ENCODE assay signal across 26 cellular contexts in the genomic region with DNA sequence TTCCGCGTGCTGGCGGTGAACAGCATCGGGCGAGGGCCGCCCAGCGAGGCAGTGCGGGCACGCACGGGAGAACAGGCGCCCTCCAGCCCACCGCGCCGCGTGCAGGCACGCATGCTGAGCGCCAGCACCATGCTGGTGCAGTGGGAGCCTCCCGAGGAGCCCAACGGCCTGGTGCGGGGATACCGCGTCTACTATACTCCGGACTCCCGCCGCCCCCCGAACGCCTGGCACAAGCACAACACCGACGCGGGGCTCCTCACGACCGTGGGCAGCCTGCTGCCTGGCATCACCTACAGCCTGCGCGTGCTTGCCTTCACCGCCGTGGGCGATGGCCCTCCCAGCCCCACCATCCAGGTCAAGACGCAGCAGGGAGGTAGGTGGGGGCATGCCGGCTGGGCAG. TPM values are rescaled to one million over a fixed set of nuclear protein-coding genes. Genes with fewer than 3 reads are reported as not detected.
DNase-seq lines count a peak whose midpoint lies in the region; ATAC-seq, FAIRE-seq and TF ChIP-seq lines count a peak whose summit lies in the region.
"Had no signal": no experiment of that assay in that cellular context is flagged by ENCODE, and none has a peak within 500 bp of the region (broad histone marks: within the 10 kb centered on the region; RNA-seq: fewer than 3 reads in every experiment).

No MANE protein-coding gene starts in this region.

- H3K27ac Mint-ChIP-seq in activated naive CD8-positive, alpha-beta T cell treated with anti-CD3 and anti-CD28 coated beads, Interleukin-2, amount 50 U/mL, for 24 hours, result no peak overlapping the region
- H3K27ac Mint-ChIP-seq in activated naive CD8-positive, alpha-beta T cell treated with anti-CD3 and anti-CD28 coated beads for 36 hours, result no peak overlapping the region
- H3K27ac Mint-ChIP-seq in stimulated activated naive CD8-positive, alpha-beta T cell treated with anti-CD3 and anti-CD28 coated beads, Interleukin-15, amount 100 ng/mL, for 72 hours, result no peak overlapping the region
- H3K27ac Mint-ChIP-seq in Calu3 (ENCODE audit: unreplicated experiment), result no peak overlapping the region
- H3K27ac Mint-ChIP-seq: B cell; CD4-positive, CD25-positive, alpha-beta regulatory T cell; CD8-positive, alpha-beta T cell; GM23338; HFFc6 had no signal

- H3K27me3 Mint-ChIP-seq in activated naive CD8-positive, alpha-beta T cell treated with anti-CD3 and anti-CD28 coated beads, Interleukin-2, amount 50 U/mL, for 24 hours, result no peaks in the 10 kb centered on the region
- H3K27me3 Mint-ChIP-seq in activated naive CD8-positive, alpha-beta T cell treated with anti-CD3 and anti-CD28 coated beads for 36 hours, result no peaks in the 10 kb centered on the region
- no peaks in the 10 kb centered on the region for H3K27me3 Mint-ChIP-seq in stimulated activated naive CD8-positive, alpha-beta T cell treated with anti-CD3 and anti-CD28 coated beads, Interleukin-15, amount 100 ng/mL, for 72 hours
- H3K27me3 Mint-ChIP-seq in Calu3 (ENCODE audit: unreplicated experiment), result no peaks in the 10 kb centered on the region
- H3K27me3 Mint-ChIP-seq: B cell had no signal

- intact Hi-C loops in Calu3 (cut with micrococcal nuclease; ENCODE audit: unreplicated experiment) (no loop called here), Right ventricle myocardium inferior (cut with DNase I) (no loop called here)

- no peak overlapping the region for H2BK120ac ChIP-seq in neuronal stem cell (ENCODE audit: low read depth, low read length)

- peaks cover 53 to 66% of the 10 kb centered on the region in 2 donors for H3K36me3 ChIP-seq in neuronal stem cell (replicated peaks in 1 of 2; ENCODE audit: control insufficient read depth in 2 of 2, insufficient read depth in 2 of 2, low read length in 2 of 2)

- H2BK15ac ChIP-seq in neuronal stem cell (ENCODE audit: low read length), result no peak overlapping the region

- TF ChIP-seq CTCF in Calu3 (IDR thresholded peaks at IDR 0.05; ENCODE audit: unreplicated experiment), result no peak

- peak; percentile 1 for ATAC-seq in activated naive CD8-positive, alpha-beta T cell treated with anti-CD3 and anti-CD28 coated beads, Interleukin-2, amount 50 U/mL, for 24 hours
- ATAC-seq in stimulated activated naive CD8-positive, alpha-beta T cell treated with anti-CD3 and anti-CD28 coated beads, Interleukin-15, amount 100 ng/mL, for 72 hours, result peak; percentile 13
- no peak for ATAC-seq in stimulated activated naive CD8-positive, alpha-beta T cell treated with anti-CD3 and anti-CD28 coated beads, Interleukin-15, Interleukin-2, amounts not matched to agents 100 U/mL and 50 U/mL, for 24 hours
- no peak for ATAC-seq in Right ventricle myocardium inferior
- ATAC-seq: CD8-positive, alpha-beta T cell; GM12878 had no signal

- H4K8ac ChIP-seq in neuronal stem cell (ENCODE audit: low read depth, low read length), result no peak overlapping the region

- no peak for DNase-seq in activated naive CD8-positive, alpha-beta T cell treated with anti-CD3 and anti-CD28 coated beads, Interleukin-2, amount 50 U/mL, for 24 hours
- no peak for DNase-seq in activated naive CD8-positive, alpha-beta T cell treated with anti-CD3 and anti-CD28 coated beads for 36 hours
- no peak for DNase-seq in stimulated activated naive CD8-positive, alpha-beta T cell treated with anti-CD3 and anti-CD28 coated beads, Interleukin-15, amount 100 ng/mL, for 72 hours
- DNase-seq in stimulated activated naive CD8-positive, alpha-beta T cell treated with anti-CD3 and anti-CD28 coated beads, Interleukin-15, Interleukin-2, amounts not matched to agents 100 U/mL and 50 U/mL, for 24 hours, result no peak
- DNase-seq in neuronal stem cell (ENCODE audit: low spot score), result no peak
- no peak for DNase-seq in urothelium cell line (ENCODE audit: low spot score)
- no peak for DNase-seq in Calu3
- no peak for DNase-seq in Right ventricle myocardium inferior (ENCODE audit: missing footprints)
- DNase-seq: Caco-2; CD4-positive, CD25-positive, alpha-beta regulatory T cell; CD8-positive, alpha-beta T cell; DMS 273 treated with DMSO at 0.1 percent for 48 hours; DMS79; EL; GDM1; H9; HFFc6 had no signal

- peak; percentile 35 for FAIRE-seq in urothelium cell line (lab: Jason Lieb, UNC)
- FAIRE-seq: A204.1, D721Med, GM12878, GM19239 had no signal

- no TSS peak for BruUV-seq in Calu3 (replicated peaks; lab: Mats Ljungman, UMichigan)

- no peak overlapping the region for H3K4me3 ChIP-seq in neuronal stem cell (ENCODE audit: low read length in 2 of 2)
- H3K4me3 ChIP-seq: BLaER1, GM12878, GM23338 had no signal

- H3K4ac ChIP-seq in neuronal stem cell (ENCODE audit: low read length), result peak overlapping the region; percentile 42

- no CpG with 5 or more reads among the region's 39 CpGs for WGBS in neuronal stem cell (ENCODE audit: extremely low coverage in 2 of 2, insufficient read length in 2 of 2, insufficient replicate concordance in 1 of 2), 2 donors

- peak overlapping the region; percentile 75 for H3K23ac ChIP-seq in neuronal stem cell (ENCODE audit: low read depth, low read length, poor library complexity)

- H2AK5ac ChIP-seq in neuronal stem cell (ENCODE audit: low read depth, low read length), result no peak overlapping the region

- H2BK5ac ChIP-seq in neuronal stem cell (ENCODE audit: low read length), result no peak overlapping the region

- H3K4me1 ChIP-seq in neuronal stem cell (ENCODE audit: control insufficient read depth in 2 of 2, insufficient read depth in 1 of 2, low read depth in 1 of 2, low read length in 2 of 2), result no peaks in the 10 kb centered on the region
- H3K4me1 ChIP-seq: Caco-2 had no signal

- no peaks in the 10 kb centered on the region for H3K27me3 ChIP-seq in neuronal stem cell (ENCODE audit: control insufficient read depth in 3 of 3, insufficient read depth in 3 of 3, low read depth in 1 of 3, low read length in 3 of 3)
- H3K27me3 ChIP-seq: BLaER1 had no signal

- H2AFZ ChIP-seq in neuronal stem cell (ENCODE audit: low read length), result no peak overlapping the region
- H2AFZ ChIP-seq: GM23338 had no signal

- no peak overlapping the region for H2BK12ac ChIP-seq in neuronal stem cell (ENCODE audit: low read length)

- peaks cover 7% of the 10 kb centered on the region for H3K79me1 ChIP-seq in neuronal stem cell (ENCODE audit: low read depth, low read length)

- H3K4me3 Mint-ChIP-seq in activated naive CD8-positive, alpha-beta T cell treated with anti-CD3 and anti-CD28 coated beads, Interleukin-2, amount 50 U/mL, for 24 hours, result no peak overlapping the region
- no peak overlapping the region for H3K4me3 Mint-ChIP-seq in activated naive CD8-positive, alpha-beta T cell treated with anti-CD3 and anti-CD28 coated beads for 36 hours
- no peak overlapping the region for H3K4me3 Mint-ChIP-seq in stimulated activated naive CD8-positive, alpha-beta T cell treated with anti-CD3 and anti-CD28 coated beads, Interleukin-15, amount 100 ng/mL, for 72 hours
- H3K4me3 Mint-ChIP-seq in Calu3 (ENCODE audit: low read depth, unreplicated experiment), result no peak overlapping the region
- H3K4me3 Mint-ChIP-seq: B cell; CD4-positive, CD25-positive, alpha-beta regulatory T cell; CD8-positive, alpha-beta T cell; GM23338; H9; HFFc6 had no signal

- no peak overlapping the region for H3K27ac ChIP-seq in neuronal stem cell (replicated peaks; ENCODE audit: low read length)
- H3K27ac ChIP-seq: 22Rv1, BLaER1, C4-2B had no signal

- peak overlapping the region; percentile 64 for H3K14ac ChIP-seq in neuronal stem cell (ENCODE audit: low read length)

- CTCF ChIA-PET in Calu3 (lab: Charles Lee), result interaction anchor here (1.4 kb wide), 1 partner anchor 9 kb away, joined by 3 read pairs; no protein-coding TSS in a partner anchor

- H3K9me3 Mint-ChIP-seq in activated naive CD8-positive, alpha-beta T cell treated with anti-CD3 and anti-CD28 coated beads, Interleukin-2, amount 50 U/mL, for 24 hours, result no peaks in the 10 kb centered on the region
- no peaks in the 10 kb centered on the region for H3K9me3 Mint-ChIP-seq in activated naive CD8-positive, alpha-beta T cell treated with anti-CD3 and anti-CD28 coated beads for 36 hours
- no peaks in the 10 kb centered on the region for H3K9me3 Mint-ChIP-seq in stimulated activated naive CD8-positive, alpha-beta T cell treated with anti-CD3 and anti-CD28 coated beads, Interleukin-15, amount 100 ng/mL, for 72 hours
- H3K9me3 Mint-ChIP-seq in Calu3 (ENCODE audit: low read depth, unreplicated experiment), result no peaks in the 10 kb centered on the region
- H3K9me3 Mint-ChIP-seq: CD4-positive, CD25-positive, alpha-beta regulatory T cell; CD8-positive, alpha-beta T cell; GM23338; H9; HFFc6 had no signal

- no peaks in the 10 kb centered on the region for H3K9me3 ChIP-seq in neuronal stem cell (replicated peaks in 1 of 2; ENCODE audit: control insufficient read depth in 2 of 2, insufficient read depth in 1 of 2, low read depth in 1 of 2, low read length in 2 of 2)
- H3K9me3 ChIP-seq: BLaER1, Caco-2 had no signal

- H3K9ac ChIP-seq in neuronal stem cell (ENCODE audit: low read depth, low read length, poor library complexity), result no peak overlapping the region
- H3K9ac ChIP-seq: BLaER1 had no signal

- H4K91ac ChIP-seq in neuronal stem cell (ENCODE audit: low read depth, low read length, poor library complexity), result no peak overlapping the region

- H3K4me1 Mint-ChIP-seq in activated naive CD8-positive, alpha-beta T cell treated with anti-CD3 and anti-CD28 coated beads, Interleukin-2, amount 50 U/mL, for 24 hours, result no peaks in the 10 kb centered on the region
- H3K4me1 Mint-ChIP-seq in activated naive CD8-positive, alpha-beta T cell treated with anti-CD3 and anti-CD28 coated beads for 36 hours, result no peaks in the 10 kb centered on the region
- H3K4me1 Mint-ChIP-seq in stimulated activated naive CD8-positive, alpha-beta T cell treated with anti-CD3 and anti-CD28 coated beads, Interleukin-15, amount 100 ng/mL, for 72 hours, result no peaks in the 10 kb centered on the region
- peaks cover 10% of the 10 kb centered on the region for H3K4me1 Mint-ChIP-seq in Calu3 (ENCODE audit: low read depth, unreplicated experiment)
- H3K4me1 Mint-ChIP-seq: B cell; CD4-positive, CD25-positive, alpha-beta regulatory T cell; GM23338; H9 had no signal

- H3K18ac ChIP-seq in neuronal stem cell (ENCODE audit: low read length), result peak overlapping the region; percentile 27

- no peaks in the 10 kb centered on the region for H3K36me3 Mint-ChIP-seq in activated naive CD8-positive, alpha-beta T cell treated with anti-CD3 and anti-CD28 coated beads, Interleukin-2, amount 50 U/mL, for 24 hours (ENCODE audit: low read depth)
- no peaks in the 10 kb centered on the region for H3K36me3 Mint-ChIP-seq in activated naive CD8-positive, alpha-beta T cell treated with anti-CD3 and anti-CD28 coated beads for 36 hours
- peaks cover 42% of the 10 kb centered on the region for H3K36me3 Mint-ChIP-seq in Calu3 (ENCODE audit: insufficient read depth, unreplicated experiment)
- H3K36me3 Mint-ChIP-seq: CD4-positive, CD25-positive, alpha-beta regulatory T cell; CD8-positive, alpha-beta T cell had no signal

- H3K4me2 ChIP-seq in neuronal stem cell (ENCODE audit: insufficient read depth, low read length, poor library complexity, severe bottlenecking), result no peak overlapping the region
- H3K4me2 ChIP-seq: BLaER1, GM23338 had no signal

RNA-seq across cellular contexts. Expression of a gene that starts 58.8 kb away (rescaled TPM):
- 10 to 100 TPM; 24.9 to 26.0 TPM for total RNA-seq in activated naive CD8-positive, alpha-beta T cell treated with anti-CD3 and anti-CD28 coated beads for 36 hours
- polyA plus RNA-seq in neuronal stem cell (2013, experiment 1 of 2), result 24.5 TPM
- 25.1 TPM for polyA plus RNA-seq in neuronal stem cell (2013, experiment 2 of 2)
- total RNA-seq in Calu3 (2022) (46.4 and 47.9 TPM in 2 replicates), Right ventricle myocardium inferior (15.2 TPM)

Comparison
In these comparisons a context has a peak if more than half of its experiments do, and no peak if none do; other contexts are left out.
1. ATAC-seq: peak in activated naive CD8-positive, alpha-beta T cell treated with anti-CD3 and anti-CD28 coated beads, Interleukin-2, amount 50 U/mL, for 24 hours (single experiment) and stimulated activated naive CD8-positive, alpha-beta T cell treated with anti-CD3 and anti-CD28 coated beads, Interleukin-15, amount 100 ng/mL, for 72 hours (single experiment); none in stimulated activated naive CD8-positive, alpha-beta T cell treated with anti-CD3 and anti-CD28 coated beads, Interleukin-15, Interleukin-2, amounts not matched to agents 100 U/mL and 50 U/mL, for 24 hours (single experiment) and Right ventricle myocardium inferior (single experiment).